Comparison of ENCODE assay signal across 8 cellular contexts in the genomic region with DNA sequence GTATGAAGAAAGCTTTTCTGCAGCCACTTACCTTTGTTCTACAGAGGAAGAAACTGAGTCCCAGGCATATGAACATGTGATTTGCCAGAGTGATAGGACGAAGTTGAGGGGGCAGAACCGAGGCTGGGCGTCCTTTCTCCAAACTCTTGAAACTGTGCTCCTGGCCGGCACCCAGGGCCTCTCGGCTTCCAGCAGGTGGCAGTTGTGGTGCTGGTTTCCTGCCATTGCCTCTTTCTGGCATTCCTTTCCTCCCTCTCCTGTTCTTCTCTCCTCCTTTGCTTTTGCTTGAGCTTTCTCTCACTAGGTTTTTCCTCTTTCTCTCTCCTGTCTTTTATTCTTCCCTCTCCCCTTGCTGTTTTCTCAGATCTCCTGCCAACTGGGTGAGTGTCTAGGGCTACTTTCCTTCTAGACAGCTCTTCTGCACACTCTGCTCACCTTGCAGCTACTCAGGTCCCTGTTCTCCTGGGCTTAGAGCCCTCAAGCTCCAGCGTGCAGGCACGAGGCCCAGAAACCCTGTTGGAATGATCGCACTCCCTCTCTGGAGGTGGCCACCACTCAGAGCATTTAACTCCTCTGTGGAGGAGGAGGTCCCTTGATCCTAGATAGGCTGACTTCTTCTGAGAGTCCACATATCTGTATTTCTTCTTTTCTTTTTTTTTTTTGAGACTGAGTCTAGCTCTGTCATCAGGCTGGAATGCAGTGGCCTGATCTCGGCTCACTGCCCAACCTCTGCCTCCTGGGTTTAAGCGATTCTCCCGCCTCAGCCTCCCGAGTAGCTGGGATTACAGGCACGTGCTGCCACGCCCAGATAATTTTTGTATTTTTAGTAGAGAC. TPM values are rescaled to one million over a fixed set of nuclear protein-coding genes. Genes with fewer than 3 reads are reported as not detected.
DNase-seq lines count a peak whose midpoint lies in the region; ATAC-seq and TF ChIP-seq lines count a peak whose summit lies in the region.

No MANE protein-coding gene starts in this region.

- no peaks in the 10 kb centered on the region for H3K79me2 ChIP-seq in DND-41 (ENCODE audit: insufficient read depth, low read length)

- H3K4me1 ChIP-seq in DND-41 (ENCODE audit: insufficient read depth, low read length), result no peaks in the 10 kb centered on the region
- no peaks in the 10 kb centered on the region for H3K4me1 ChIP-seq in endodermal cell (ENCODE audit: control insufficient read depth, insufficient read depth, low read length)
- peaks cover 10% of the 10 kb centered on the region for H3K4me1 ChIP-seq in mucosa of descending colon (ENCODE audit: low read depth)

- peak overlapping the region; percentile 2 for H3K27ac Mint-ChIP-seq in endodermal cell
- H3K27ac Mint-ChIP-seq in activated CD8-positive, alpha-beta memory T cell treated with anti-CD3 and anti-CD28 coated beads, Interleukin-2, amount 10 ng/mL, durations not matched to agents 7 days and 5 days, result no peak overlapping the region

- CTCF ChIA-PET in activated CD8-positive, alpha-beta memory T cell treated with anti-CD3 and anti-CD28 coated beads, Interleukin-2, amount 10 ng/mL, durations not matched to agents 7 days and 5 days (lab: Charles Lee), result interaction anchor here (1.2 to 5.7 kb wide), 2 partner anchors 74 to 78 kb away, joined by 3 to 82 read pairs; no protein-coding TSS in a partner anchor

- H3K27me3 ChIP-seq in DND-41 (ENCODE audit: insufficient read depth, low read length, poor library complexity), result no peaks in the 10 kb centered on the region
- H3K27me3 ChIP-seq in endodermal cell (ENCODE audit: control insufficient read depth, insufficient read depth, low read length, poor library complexity, severe bottlenecking), result no peaks in the 10 kb centered on the region

- DNase-seq in DND-41 (peak; percentile 23), NCI-H460 (ENCODE audit: extremely low read depth, low read depth) (peak; percentile 9), endodermal cell (peak; percentile 86), mucosa of descending colon (peak in 2 of 3 donors; percentile 52 to 67), HT-29 (ENCODE audit: low spot score) (no peak), omental fat pad (ENCODE audit: low spot score) (no peak)
- DNase-seq in activated CD8-positive, alpha-beta memory T cell treated with anti-CD3 and anti-CD28 coated beads, Interleukin-2, amount 10 ng/mL, durations not matched to agents 7 days and 5 days, result no peak

- TF ChIP-seq CTCF in DND-41 (IDR thresholded peaks at IDR 0.05; ENCODE audit: borderline replicate concordance, extremely low read depth, low read length, poor library complexity, severe bottlenecking) (peak; percentile 69), endodermal cell (conservative IDR thresholded peaks at IDR 0.05) (peak; percentile 83), mucosa of descending colon (IDR thresholded peaks at IDR 0.05) (peak; percentile 34), omental fat pad (IDR thresholded peaks at IDR 0.05) (no peak)

- 71 to 80% methylated on average over 10 to 14 of the region's 14 CpGs for WGBS in endodermal cell (ENCODE audit: insufficient coverage in 1 of 2, insufficient read length in 1 of 2), 2 experiments

- H3K9me3 ChIP-seq in DND-41 (ENCODE audit: insufficient read depth, low read length, severe bottlenecking) (no peaks in the 10 kb centered on the region), endodermal cell (ENCODE audit: control insufficient read depth, low read length) (no peaks in the 10 kb centered on the region), mucosa of descending colon (no peaks in the 10 kb centered on the region)

- H3K4me2 ChIP-seq in DND-41 (ENCODE audit: insufficient read depth, low read length), result no peak overlapping the region

- no peaks in the 10 kb centered on the region for H3K27me3 Mint-ChIP-seq in endodermal cell (ENCODE audit: insufficient read depth)
- no peaks in the 10 kb centered on the region for H3K27me3 Mint-ChIP-seq in activated CD8-positive, alpha-beta memory T cell treated with anti-CD3 and anti-CD28 coated beads, Interleukin-2, amount 10 ng/mL, durations not matched to agents 7 days and 5 days

- no peak overlapping the region for H3K9ac ChIP-seq in DND-41 (ENCODE audit: low read depth, low read length)
- no peak overlapping the region for H3K9ac ChIP-seq in endodermal cell (ENCODE audit: extremely low read depth, low read length, poor library complexity, severe bottlenecking)

- intact Hi-C loops in mucosa of descending colon (cut with DNase I, micrococcal nuclease), result loop anchor here in 1 of 2 donors (5.0 kb wide), 1 partner anchor 75 kb away; no protein-coding TSS in a partner anchor

- peaks cover 3% of the 10 kb centered on the region for H3K36me3 Mint-ChIP-seq in endodermal cell (ENCODE audit: low read depth)
- H3K36me3 Mint-ChIP-seq in activated CD8-positive, alpha-beta memory T cell treated with anti-CD3 and anti-CD28 coated beads, Interleukin-2, amount 10 ng/mL, durations not matched to agents 7 days and 5 days, result no peaks in the 10 kb centered on the region

- H3K36me3 ChIP-seq in DND-41 (ENCODE audit: insufficient read depth, low read length), result no peaks in the 10 kb centered on the region
- no peaks in the 10 kb centered on the region for H3K36me3 ChIP-seq in endodermal cell (ENCODE audit: control insufficient read depth, insufficient read depth, low read length)
- H3K36me3 ChIP-seq in mucosa of descending colon (ENCODE audit: low read depth), result no peaks in the 10 kb centered on the region

- ATAC-seq in DND-41 (ENCODE audit: insufficient read depth, low read depth), result 0 out of 3 replicates have a peak, but pooled peaks have one; percentile 47
- peak; percentile 64 for ATAC-seq in mucosa of descending colon
- no peak for ATAC-seq in omental fat pad (ENCODE audit: low FRiP score)
- no peak for ATAC-seq in GM19035 (IDR thresholded peaks at IDR 0.05; ENCODE audit: unreplicated experiment)
- ATAC-seq in activated CD8-positive, alpha-beta memory T cell treated with anti-CD3 and anti-CD28 coated beads, Interleukin-2, amount 10 ng/mL, durations not matched to agents 7 days and 5 days, result no peak

- H3K27ac ChIP-seq in DND-41 (ENCODE audit: low read length) (no peak overlapping the region), endodermal cell (ENCODE audit: low read depth, low read length) (no peak overlapping the region)

- H2AFZ ChIP-seq in DND-41 (ENCODE audit: low read depth, low read length), result no peak overlapping the region

- H3K4me3 Mint-ChIP-seq in endodermal cell, result no peak overlapping the region
- H3K4me3 Mint-ChIP-seq in activated CD8-positive, alpha-beta memory T cell treated with anti-CD3 and anti-CD28 coated beads, Interleukin-2, amount 10 ng/mL, durations not matched to agents 7 days and 5 days, result no peak overlapping the region

- H3K4me1 Mint-ChIP-seq in endodermal cell, result peaks cover 6% of the 10 kb centered on the region
- H3K4me1 Mint-ChIP-seq in activated CD8-positive, alpha-beta memory T cell treated with anti-CD3 and anti-CD28 coated beads, Interleukin-2, amount 10 ng/mL, durations not matched to agents 7 days and 5 days, result peaks cover 16% of the 10 kb centered on the region

- no peaks in the 10 kb centered on the region for H3K9me3 Mint-ChIP-seq in endodermal cell
- no peaks in the 10 kb centered on the region for H3K9me3 Mint-ChIP-seq in activated CD8-positive, alpha-beta memory T cell treated with anti-CD3 and anti-CD28 coated beads, Interleukin-2, amount 10 ng/mL, durations not matched to agents 7 days and 5 days (ENCODE audit: low read depth)

- peaks cover 3% of the 10 kb centered on the region; the same call in 1 of the 2 replicates for H4K20me1 ChIP-seq in DND-41 (ENCODE audit: insufficient read depth, low read length)

- no peak overlapping the region for H3K4me3 ChIP-seq in DND-41 (ENCODE audit: low read depth in 1 of 2, low read length in 2 of 2)
- H3K4me3 ChIP-seq in endodermal cell (ENCODE audit: low read length), result no peak overlapping the region
- no peak overlapping the region for H3K4me3 ChIP-seq in mucosa of descending colon

RNA-seq across cellular contexts. Expression of a gene that starts 26.2 kb away (rescaled TPM):
- 14.7 and 15.5 TPM in 2 replicates for total RNA-seq in NCI-H460 (2014; rRNA removed; shearing (Covaris generic))
- polyA plus RNA-seq in NCI-H460 (2014; cell fraction: nucleus; rRNA removed), result 12.4 and 18.9 TPM in 2 replicates
- total RNA-seq in endodermal cell (10 to 100 TPM; 29.8 to 31.0 TPM), mucosa of descending colon (100 to 1,000 TPM in 1 of 3 donors, 10 to 100 TPM in 2; 61.8 to 104 (median 83.4) TPM), omental fat pad (10 to 100 TPM; 21.4 to 42.9 (median 37.0) TPM)
- polyA plus RNA-seq in endodermal cell (2013, experiment 1 of 2), result 44.2 TPM
- 40.5 TPM for polyA plus RNA-seq in endodermal cell (2013, experiment 2 of 2)
- 186 and 190 TPM in 2 replicates for total RNA-seq in HT-29 (2014; rRNA removed; shearing (Covaris generic))
- total RNA-seq in activated CD8-positive, alpha-beta memory T cell treated with anti-CD3 and anti-CD28 coated beads, Interleukin-2, amount 10 ng/mL, durations not matched to agents 7 days and 5 days, result 10 to 100 TPM; 27.3 to 31.1 TPM

Comparison
In these comparisons a context has a peak if more than half of its experiments do, and no peak if none do; other contexts are left out.
1. ATAC-seq: peak in DND-41 (single experiment) and mucosa of descending colon (single experiment); none in omental fat pad (single experiment), GM19035 (single experiment) and activated CD8-positive, alpha-beta memory T cell treated with anti-CD3 and anti-CD28 coated beads, Interleukin-2, amount 10 ng/mL, durations not matched to agents 7 days and 5 days (single experiment).
2. DNase-seq: peak in DND-41 (single experiment), NCI-H460 (single experiment), endodermal cell (single experiment) and mucosa of descending colon (2 of 3); none in HT-29 (single experiment), omental fat pad (single experiment) and activated CD8-positive, alpha-beta memory T cell treated with anti-CD3 and anti-CD28 coated beads, Interleukin-2, amount 10 ng/mL, durations not matched to agents 7 days and 5 days (single experiment).
3. CTCF ChIP-seq: peak in DND-41 (single experiment), endodermal cell (single experiment) and mucosa of descending colon (single experiment); none in omental fat pad (0 of 3).